8 cellular contexts compared by ENCODE assay signal in genomic region chr2:23940262-23940975, GRCh38. TPM values are rescaled to one million over a fixed set of nuclear protein-coding genes. Genes with fewer than 3 reads are reported as not detected.
DNase-seq lines count a peak whose midpoint lies in the region; ATAC-seq and TF ChIP-seq lines count a peak whose summit lies in the region.

Gene UBXN2A, plus strand, starts transcription at chr2:23940463. Its CDS starts 17,852 bp downstream, at chr2:23958315.

- TF ChIP-seq POLR2A in IMR-90 (IDR thresholded peaks at IDR 0.05; ENCODE audit: low read depth, low read length) = no peak

- peak within 1 kb of the TSS; percentile 82 for H3K27ac ChIP-seq in IMR-90 (ENCODE audit: insufficient read depth, low read length)

- H4K8ac ChIP-seq in IMR-90 (ENCODE audit: low read depth in 2 of 2, low read length in 2 of 2) = peak within 1 kb of the TSS; percentile 92 to 95

- intact Hi-C loops in IMR-90 (cut with micrococcal nuclease) = loop anchor here (10.0 kb wide), 1 partner anchor 104 kb away; the partner anchor contains the start of genes FKBP1B and WDCP

- H3K14ac ChIP-seq in IMR-90 (replicated peaks; ENCODE audit: low read depth, low read length) = peak within 1 kb of the TSS; percentile 97

- H4K91ac ChIP-seq in IMR-90 (ENCODE audit: insufficient read depth, low read depth, low read length) = peak within 1 kb of the TSS; percentile 85

- H3K23ac ChIP-seq in IMR-90 (ENCODE audit: low read depth, low read length) = peak within 1 kb of the TSS; percentile 96

- no peaks in the 10 kb centered on the region for H3K27me3 Mint-ChIP-seq in nephron (ENCODE audit: low read depth)
- peaks cover 11% of the 10 kb centered on the region for H3K27me3 Mint-ChIP-seq in stimulated activated naive CD8-positive, alpha-beta T cell treated with anti-CD3 and anti-CD28 coated beads, Interleukin-15, amount 100 ng/mL, for 72 hours

- H3K9me3 Mint-ChIP-seq in nephron = no peaks in the 10 kb centered on the region
- H3K9me3 Mint-ChIP-seq in stimulated activated naive CD8-positive, alpha-beta T cell treated with anti-CD3 and anti-CD28 coated beads, Interleukin-15, amount 100 ng/mL, for 72 hours = no peaks in the 10 kb centered on the region

- peak within 1 kb of the TSS; percentile 94 for H2AFZ ChIP-seq in IMR-90 (replicated peaks; ENCODE audit: low read length, poor library complexity)

- H2BK5ac ChIP-seq in IMR-90 (ENCODE audit: low read depth, low read length, poor library complexity, severe bottlenecking) = peak within 1 kb of the TSS; percentile 86

- H3K4me1 ChIP-seq in IMR-90 (ENCODE audit: control insufficient read depth, insufficient read depth, low read length) = peaks cover 12% of the 10 kb centered on the region

- H3K4me3 ChIP-seq in IMR-90 (ENCODE audit: insufficient read depth, low read depth, low read length) (peak within 1 kb of the TSS; percentile 96), fibroblast of the aortic adventitia (ENCODE audit: low read depth, low read length) (peak within 1 kb of the TSS; percentile 88)

- peak within 1 kb of the TSS; percentile 100 for H3K4me2 ChIP-seq in IMR-90 (ENCODE audit: low read depth, low read length)

- no peaks in the 10 kb centered on the region for H3K27me3 ChIP-seq in IMR-90 (ENCODE audit: control insufficient read depth, insufficient read depth, low read length)

- H2BK120ac ChIP-seq in IMR-90 (ENCODE audit: low read depth, low read length) = peak within 1 kb of the TSS; percentile 63; the same call in 1 of the 2 replicates

- in situ Hi-C loops in IMR-90 (cut with MboI; ENCODE audit: low sequenced_read_pairs) = no loop called here

- ATAC-seq in GM21576 (IDR thresholded peaks at IDR 0.05; ENCODE audit: unreplicated experiment) (peak; percentile 70), IMR-90 (ENCODE audit: low read depth) (peak; percentile 89)
- ATAC-seq in stimulated activated naive CD8-positive, alpha-beta T cell treated with anti-CD3 and anti-CD28 coated beads, Interleukin-15, amount 100 ng/mL, for 72 hours = peak; percentile 92

- peaks cover 17% of the 10 kb centered on the region for H3K36me3 Mint-ChIP-seq in nephron (ENCODE audit: low read depth)

- H3K56ac ChIP-seq in IMR-90 (ENCODE audit: extremely low read depth, insufficient read depth, low read length) = peak within 1 kb of the TSS; percentile 75

- H3K9me1 ChIP-seq in IMR-90 (ENCODE audit: insufficient read depth, low read length) = peaks cover 16% of the 10 kb centered on the region

- peak within 1 kb of the TSS; percentile 88 to 96 (median 95) for H3K27ac Mint-ChIP-seq in nephron
- peak within 1 kb of the TSS; percentile 91 to 96 for H3K27ac Mint-ChIP-seq in stimulated activated naive CD8-positive, alpha-beta T cell treated with anti-CD3 and anti-CD28 coated beads, Interleukin-15, amount 100 ng/mL, for 72 hours

- peak within 1 kb of the TSS; percentile 38; the same call in 1 of the 3 replicates for H2BK15ac ChIP-seq in IMR-90 (ENCODE audit: low read depth, low read length)

- peak within 1 kb of the TSS; percentile 91 to 94 (median 93) for H3K4me3 Mint-ChIP-seq in nephron
- peak within 1 kb of the TSS; percentile 90 to 91 for H3K4me3 Mint-ChIP-seq in stimulated activated naive CD8-positive, alpha-beta T cell treated with anti-CD3 and anti-CD28 coated beads, Interleukin-15, amount 100 ng/mL, for 72 hours

- H3K4ac ChIP-seq in IMR-90 (ENCODE audit: low read depth, low read length) = peak within 1 kb of the TSS; percentile 93

- peaks cover 14 to 56% of the 10 kb centered on the region in 2 experiments for H3K79me1 ChIP-seq in IMR-90 (ENCODE audit: low read depth in 1 of 2, low read length in 2 of 2)

- WGBS in IMR-90 (ENCODE audit: extremely low coverage in 2 of 2, insufficient read length in 1 of 2), 2 experiments = 0% methylated on average over 49 of the region's 98 CpGs; no CpG with 5 or more reads in 1 of the 2 experiments

- peaks cover 6% of the 10 kb centered on the region; the same call in 1 of the 2 replicates for H4K20me1 ChIP-seq in IMR-90 (ENCODE audit: insufficient read depth, low read length)

- peak within 1 kb of the TSS; percentile 94 for H3K9ac ChIP-seq in IMR-90 (ENCODE audit: low read depth, low read length)

- POLR2A ChIA-PET in IMR-90 (lab: Charles Lee; ENCODE audit: unreplicated experiment) = interaction anchor here (1.3 kb wide), 1 partner anchor 13 kb away, joined by 4 read pairs; the partner anchor contains the start of gene ATAD2B

- peak within 1 kb of the TSS; percentile 57 for H2AK5ac ChIP-seq in IMR-90 (ENCODE audit: low read depth, low read length)

- no TSS peak for BruUV-seq in IMR-90 (replicated peaks; lab: Mats Ljungman, UMichigan)

- CTCF ChIA-PET in IMR-90 (lab: Yijun Ruan, JAX) = interaction anchor here (0.6 kb wide), 1 partner anchor 86 kb away, joined by 7 read pairs; no protein-coding TSS in a partner anchor

- no peak within 1 kb of the TSS for H2BK20ac ChIP-seq in IMR-90 (ENCODE audit: low read depth, low read length)

- peak within 1 kb of the TSS; percentile 89 for H3K18ac ChIP-seq in IMR-90 (ENCODE audit: low read depth, low read length)

- H3K9me3 ChIP-seq in IMR-90 (ENCODE audit: control insufficient read depth, insufficient read depth, low read length) = no peaks in the 10 kb centered on the region

- dilution Hi-C loops in IMR-90 (cut with HindIII; ENCODE audit: low sequenced_read_pairs, unreplicated experiment) = no loop called here

- DNase-seq in DMS79 treated with DMSO at 0.1 percent for 48 hours (lab: John Stamatoyannopoulos, UW) (peak; percentile 68), IMR-90 (peak; percentile 77), RPMI8226 (peak; percentile 90), fibroblast of the aortic adventitia (ENCODE audit: low read depth) (peak; percentile 70)
- DNase-seq in activated T-helper 9 cell treated with anti-CD3 and anti-CD28 coated beads, Interleukin-2, amount 50 U/mL, for 16 hours (ENCODE audit: low read depth) = peak; percentile 66
- DNase-seq in stimulated activated naive CD8-positive, alpha-beta T cell treated with anti-CD3 and anti-CD28 coated beads, Interleukin-15, amount 100 ng/mL, for 72 hours = peak; percentile 79 to 80

- H3K36me3 ChIP-seq in IMR-90 (ENCODE audit: control insufficient read depth, insufficient read depth, low read length) = peaks cover 3% of the 10 kb centered on the region; the same call in 1 of the 2 replicates

- TF ChIP-seq RAD21 in IMR-90 (IDR thresholded peaks at IDR 0.05; ENCODE audit: low read length) = no peak

- H3K4me1 Mint-ChIP-seq in nephron = peaks cover 38% of the 10 kb centered on the region
- H3K4me1 Mint-ChIP-seq in stimulated activated naive CD8-positive, alpha-beta T cell treated with anti-CD3 and anti-CD28 coated beads, Interleukin-15, amount 100 ng/mL, for 72 hours = peaks cover 40% of the 10 kb centered on the region

- peak within 1 kb of the TSS; percentile 82 for H2AK9ac ChIP-seq in IMR-90 (replicated peaks; ENCODE audit: low read depth, low read length, poor library complexity)

- peak within 1 kb of the TSS; percentile 94 for H4K5ac ChIP-seq in IMR-90 (ENCODE audit: low read depth, low read length)

- TF ChIP-seq CTCF in IMR-90 (conservative IDR thresholded peaks at IDR 0.05; ENCODE audit: low read depth, low read length) (no peak), fibroblast of the aortic adventitia (IDR thresholded peaks at IDR 0.05; ENCODE audit: insufficient read depth, low read length) (no peak), nephron (IDR thresholded peaks at IDR 0.05; ENCODE audit: unreplicated experiment in 3 of 3) (no peak)

TF ChIP-seq in IMR-90, 13 proteins besides CTCF, POLR2A, EP300 and RAD21:
- TF ChIP-seq MAZ (IDR thresholded peaks at IDR 0.05; ENCODE audit: borderline replicate concordance, low read depth, low read length) (peak; percentile 39; the same call in 1 of the 2 replicates), CHD1 (IDR thresholded peaks at IDR 0.05; ENCODE audit: low read depth, low read length) (no peak), MXI1 (IDR thresholded peaks at IDR 0.05; ENCODE audit: borderline replicate concordance, low read depth, low read length) (no peak), BHLHE40 (IDR thresholded peaks at IDR 0.05; ENCODE audit: low read depth, low read length) (no peak), ELK1 (IDR thresholded peaks at IDR 0.05; ENCODE audit: borderline replicate concordance, low read depth, low read length) (no peak)

RNA-seq across cellular contexts. Expression of gene UBXN2A, which starts in this region (rescaled TPM):
- 7.7 and 10.8 TPM in 2 replicates for total RNA-seq in IMR-90 (2012; rRNA removed)
- polyA plus RNA-seq in IMR-90 (2012; rRNA removed) = 3.2 and 4.6 TPM in 2 replicates
- polyA plus RNA-seq in IMR-90 (2012; cell fraction: cytosol; rRNA removed) = 0.87 and 1.5 TPM in 2 replicates
- polyA plus RNA-seq in IMR-90 (2012; cell fraction: nucleus; rRNA removed; ENCODE audit: low replicate concordance) = 0.30 and 1.7 TPM in 2 replicates
- total RNA-seq in fibroblast of the aortic adventitia (ENCODE audit: low replicate concordance) = 12.4 and 14.2 TPM in 2 replicates

Comparison
In these comparisons a context has a peak if more than half of its experiments do, and no peak if none do; other contexts are left out.
1. Peak in every context shown above with its lines: DNase-seq, ATAC-seq, H3K4me3 ChIP-seq and H3K27ac ChIP-seq.